Comparison of ENCODE assay signal across 10 cellular contexts in the genomic region with DNA sequence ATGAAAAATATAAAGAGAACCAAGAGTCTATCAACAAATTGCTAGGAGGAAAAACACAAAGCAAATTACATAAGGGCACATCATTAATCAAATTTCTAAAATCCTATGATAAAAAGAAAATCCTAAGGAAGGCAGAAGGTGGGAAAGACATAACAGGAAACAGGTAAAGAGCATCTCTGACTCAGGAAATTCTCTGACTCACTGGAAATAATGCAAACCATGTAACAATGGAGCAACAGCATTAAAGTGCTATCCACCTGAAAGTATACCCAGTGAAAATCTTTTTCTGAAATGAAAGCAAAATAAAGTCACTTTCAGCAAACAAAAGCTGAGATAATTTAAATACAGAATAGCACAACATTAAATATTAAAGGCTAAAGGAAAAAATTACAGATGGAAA. TPM values are rescaled to one million over a fixed set of nuclear protein-coding genes. Genes with fewer than 3 reads are reported as not detected.
"Had no signal": no experiment of that assay in that cellular context is flagged by ENCODE, and none has a peak within 500 bp of the region (broad histone marks: within the 10 kb centered on the region; RNA-seq: fewer than 3 reads in every experiment).

No MANE protein-coding gene starts in this region.

- ATAC-seq: GM23338, HCT116, HepG2 had no signal

- H3K4me3 ChIP-seq: GM23338, HAP-1 had no signal

- H3K4me2 ChIP-seq: GM23338 had no signal

- H3K27ac ChIP-seq: HL-60 had no signal

- DNase-seq: H7, HFFc6, KBM-7 had no signal

- H2AFZ ChIP-seq: GM23338 had no signal

- H3K36me3 ChIP-seq: HAP-1 had no signal

- FAIRE-seq: H1, HepG2 had no signal

- H3K9me3 ChIP-seq: HAP-1 had no signal

- H3K4me1 ChIP-seq: HAP-1 had no signal

RNA-seq across cellular contexts. Expression of a gene that starts 10.9 kb away (rescaled TPM):
- total RNA-seq: HepG2, HFFc6 had no signal
- polyA plus RNA-seq: GM23338, HepG2, IgD-negative memory B cell had no signal
